In genomic region chr3:71062037-71062919, GRCh38 we compare ENCODE assay signal across 8 cellular contexts.
A peak's percentile ranks its signal among the peaks of the same experiment; 100 is the strongest.
DNase-seq lines count a peak whose midpoint lies in the region; ATAC-seq and TF ChIP-seq lines count a peak whose summit lies in the region.

No MANE protein-coding gene starts in this region.

- H3K27me3 Mint-ChIP-seq in CD4-positive, CD25-positive, alpha-beta regulatory T cell, result no peaks in the 10 kb centered on the region
- no peaks in the 10 kb centered on the region for H3K27me3 Mint-ChIP-seq in progenitor cell of endocrine pancreas

- H3K4me3 Mint-ChIP-seq in CD4-positive, CD25-positive, alpha-beta regulatory T cell, result no peak overlapping the region
- peak overlapping the region; percentile 27 for H3K4me3 Mint-ChIP-seq in progenitor cell of endocrine pancreas (ENCODE audit: low read depth)

- peak overlapping the region; percentile 99 for H3K4me3 ChIP-seq in CD4-positive, CD25-positive, alpha-beta regulatory T cell (ENCODE audit: low read depth, low read length)
- H3K4me3 ChIP-seq in OCI-LY7 (ENCODE audit: low read depth, low read length, poor library complexity, severe bottlenecking) (peak overlapping the region; percentile 70), esophagus squamous epithelium (peak overlapping the region; percentile 56 to 83 (median 75))

- H3K9me2 ChIP-seq in OCI-LY7 (ENCODE audit: insufficient read depth, low read length), result no peaks in the 10 kb centered on the region

- CTCF ChIA-PET in OCI-LY7 (lab: Charles Lee; ENCODE audit: unreplicated experiment), result no interaction called here

- no peak for TF ChIP-seq CTCF in OCI-LY7 (conservative IDR thresholded peaks at IDR 0.05; ENCODE audit: low read length)
- no peak for TF ChIP-seq CTCF in esophagus squamous epithelium (IDR thresholded peaks at IDR 0.05)
- TF ChIP-seq CTCF in progenitor cell of endocrine pancreas (IDR thresholded peaks at IDR 0.05; ENCODE audit: unreplicated experiment), result no peak

- H3K79me2 ChIP-seq in OCI-LY7 (ENCODE audit: insufficient read depth, low read depth, low read length), result peaks cover 85% of the 10 kb centered on the region; the same call in 1 of the 2 replicates

- TF ChIP-seq POLR2A in esophagus squamous epithelium (IDR thresholded peaks at IDR 0.05), result no peak

- ATAC-seq in CD4-positive, CD25-positive, alpha-beta regulatory T cell (ENCODE audit: low read depth in 2 of 2), result no peak
- ATAC-seq in HG03457 (IDR thresholded peaks at IDR 0.05; ENCODE audit: unreplicated experiment) (no peak), GM19328 (IDR thresholded peaks at IDR 0.05; ENCODE audit: unreplicated experiment) (no peak), GM21528 (IDR thresholded peaks at IDR 0.05; ENCODE audit: low FRiP score, unreplicated experiment) (no peak)

- BruUV-seq in OCI-LY7 (replicated peaks; lab: Mats Ljungman, UMichigan), result no TSS peak

- POLR2A ChIA-PET in OCI-LY7 (lab: Charles Lee), result interaction anchor here (0.7 to 3.7 kb wide), 7 partner anchors 11 to 69 kb away, joined by 3 to 15 read pairs (median 3); no protein-coding TSS in a partner anchor

- no peaks in the 10 kb centered on the region for H3K36me3 ChIP-seq in CD4-positive, CD25-positive, alpha-beta regulatory T cell (ENCODE audit: control insufficient read depth, insufficient read depth, low read length)
- H3K36me3 ChIP-seq in OCI-LY7 (ENCODE audit: insufficient read depth, low read length) (no peaks in the 10 kb centered on the region), esophagus squamous epithelium (no peaks in the 10 kb centered on the region)

- H3K9me3 ChIP-seq in CD4-positive, CD25-positive, alpha-beta regulatory T cell (ENCODE audit: control insufficient read depth in 2 of 2, low read length in 2 of 2), result no peaks in the 10 kb centered on the region
- H3K9me3 ChIP-seq in OCI-LY7 (ENCODE audit: low read length), result no peaks in the 10 kb centered on the region
- no peaks in the 10 kb centered on the region for H3K9me3 ChIP-seq in esophagus squamous epithelium

- peak overlapping the region; percentile 96 for H3K27ac ChIP-seq in CD4-positive, CD25-positive, alpha-beta regulatory T cell (ENCODE audit: insufficient read depth, low read length, poor library complexity, severe bottlenecking)
- no peak overlapping the region for H3K27ac ChIP-seq in OCI-LY7 (ENCODE audit: low read depth, low read length, poor library complexity, severe bottlenecking)
- H3K27ac ChIP-seq in esophagus squamous epithelium, result peak overlapping the region; percentile 94 to 99 (median 97)

- peaks cover 77% of the 10 kb centered on the region for H4K20me1 ChIP-seq in OCI-LY7 (ENCODE audit: insufficient read depth, low read length)

- peak overlapping the region; percentile 97 for H3K4me2 ChIP-seq in OCI-LY7 (ENCODE audit: low read length)

- H3K4me1 ChIP-seq in CD4-positive, CD25-positive, alpha-beta regulatory T cell (ENCODE audit: control insufficient read depth, insufficient read depth, low read length, poor library complexity, severe bottlenecking), result peaks cover 88% of the 10 kb centered on the region
- H3K4me1 ChIP-seq in OCI-LY7 (ENCODE audit: insufficient read depth, low read length, poor library complexity, severe bottlenecking) (peaks cover 62% of the 10 kb centered on the region), esophagus squamous epithelium (peaks cover 37 to 86% (median 45%) of the 10 kb centered on the region in 3 donors)

- H3K9me3 Mint-ChIP-seq in CD4-positive, CD25-positive, alpha-beta regulatory T cell, result peaks cover 0 to 2% (median 0%) of the 10 kb centered on the region in 7 donors
- no peaks in the 10 kb centered on the region for H3K9me3 Mint-ChIP-seq in progenitor cell of endocrine pancreas (ENCODE audit: low read depth)

- peaks cover 45 to 70% (median 61%) of the 10 kb centered on the region in 4 donors for H3K4me1 Mint-ChIP-seq in CD4-positive, CD25-positive, alpha-beta regulatory T cell
- peaks cover 57% of the 10 kb centered on the region for H3K4me1 Mint-ChIP-seq in progenitor cell of endocrine pancreas (ENCODE audit: low read depth)

- intact Hi-C loops in OCI-LY7 (cut with micrococcal nuclease; ENCODE audit: unreplicated experiment), result no loop called here
- intact Hi-C loops in esophagus squamous epithelium (cut with DNase I), result loop anchor here (10.0 kb wide), 1 partner anchor 57 kb away; no protein-coding TSS in a partner anchor

- peak in 1 of 3 donors; percentile 52 for DNase-seq in CD4-positive, CD25-positive, alpha-beta regulatory T cell
- DNase-seq in OCI-LY7 (ENCODE audit: low spot score) (no peak), esophagus squamous epithelium (lab: John Stamatoyannopoulos, UW) (no peak), progenitor cell of endocrine pancreas (ENCODE audit: low spot score, unreplicated experiment) (no peak), cortex of kidney (lab: John Stamatoyannopoulos, UW) (no peak)

- H3K27me3 ChIP-seq in CD4-positive, CD25-positive, alpha-beta regulatory T cell (ENCODE audit: control insufficient read depth, insufficient read depth, low read length), result no peaks in the 10 kb centered on the region
- H3K27me3 ChIP-seq in esophagus squamous epithelium, result no peaks in the 10 kb centered on the region

- no peak overlapping the region for H2AFZ ChIP-seq in OCI-LY7 (ENCODE audit: low read length)

- H3K36me3 Mint-ChIP-seq in CD4-positive, CD25-positive, alpha-beta regulatory T cell, result peaks cover 3% of the 10 kb centered on the region
- H3K36me3 Mint-ChIP-seq in progenitor cell of endocrine pancreas (ENCODE audit: insufficient read depth), result no peaks in the 10 kb centered on the region

- 10 to 15% methylated on average over 14 of the region's 14 CpGs for WGBS in esophagus squamous epithelium, 2 donors

- peak overlapping the region in 2 of 3 donors; percentile 83 to 89 for H3K27ac Mint-ChIP-seq in CD4-positive, CD25-positive, alpha-beta regulatory T cell
- peak overlapping the region; percentile 8 for H3K27ac Mint-ChIP-seq in progenitor cell of endocrine pancreas
